ENCODE assay signal across 1 cellular context in genomic region chr14:102865916-102866315, GRCh38. TPM values are rescaled to one million over a fixed set of nuclear protein-coding genes. Genes with fewer than 3 reads are reported as not detected.
"Had no signal": no experiment of that assay in that cellular context is flagged by ENCODE, and none has a peak within 500 bp of the region (broad histone marks: within the 10 kb centered on the region; RNA-seq: fewer than 3 reads in every experiment).

No MANE protein-coding gene starts in this region.

RNA-seq across cellular contexts. Expression of gene AMN, which starts 56.5 kb away (rescaled TPM):
- total RNA-seq: cardiac septum had no signal
